In the genomic region with DNA sequence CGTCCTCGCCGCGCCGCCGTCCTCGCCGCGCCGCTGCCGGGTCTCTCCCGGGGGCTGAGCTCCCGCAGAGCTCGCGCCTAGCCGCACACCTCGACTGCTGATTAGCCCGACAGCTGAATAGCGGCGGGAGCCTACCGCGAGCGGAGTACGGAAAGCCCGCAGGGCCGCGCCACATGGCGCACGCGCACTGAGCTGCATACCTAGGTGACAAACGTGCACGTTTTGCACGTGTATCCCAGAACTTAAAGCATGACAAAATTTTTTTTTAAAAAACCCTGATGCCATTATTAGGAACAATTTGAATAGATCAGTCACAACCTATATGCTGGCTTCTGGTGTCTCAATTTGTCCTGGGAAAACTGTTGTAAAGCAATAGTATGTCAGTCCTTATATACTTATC, we compare ENCODE assay signal across 1 cellular context.
TF ChIP-seq lines count a peak whose summit lies in the region.

A gene with protein sequence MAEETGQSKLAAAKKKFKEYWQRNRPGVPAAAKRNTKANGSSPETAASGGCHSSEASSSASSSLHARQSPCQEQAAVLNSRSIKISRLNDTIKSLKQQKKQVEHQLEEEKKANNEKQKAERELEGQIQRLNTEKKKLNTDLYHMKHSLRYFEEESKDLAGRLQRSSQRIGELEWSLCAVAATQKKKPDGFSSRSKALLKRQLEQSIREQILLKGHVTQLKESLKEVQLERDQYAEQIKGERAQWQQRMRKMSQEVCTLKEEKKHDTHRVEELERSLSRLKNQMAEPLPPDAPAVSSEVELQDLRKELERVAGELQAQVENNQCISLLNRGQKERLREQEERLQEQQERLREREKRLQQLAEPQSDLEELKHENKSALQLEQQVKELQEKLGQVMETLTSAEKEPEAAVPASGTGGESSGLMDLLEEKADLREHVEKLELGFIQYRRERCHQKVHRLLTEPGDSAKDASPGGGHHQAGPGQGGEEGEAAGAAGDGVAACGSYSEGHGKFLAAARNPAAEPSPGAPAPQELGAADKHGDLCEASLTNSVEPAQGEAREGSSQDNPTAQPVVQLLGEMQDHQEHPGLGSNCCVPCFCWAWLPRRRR (minus strand): TSS at position 122 of the 400 bp plus-strand sequence. CDS start 48,117 bp downstream, outside the sequence.

TF ChIP-seq in HepG2, 621 proteins besides CTCF, POLR2A, EP300 and RAD21 (continued from another document and continues in another):
- TF ChIP-seq SIN3B (IDR thresholded peaks at IDR 0.05; ENCODE audit: low read length) (no peak), KDM2A (CRISPR knock-in tag; IDR thresholded peaks at IDR 0.05; ENCODE audit: borderline replicate concordance, low read depth) (peak; percentile 73; the same call in 1 of the 2 replicates), MAFK (conservative IDR thresholded peaks at IDR 0.05 in 1 of 2, IDR thresholded peaks at IDR 0.05 in 1 of 2; ENCODE audit: low read length in 2 of 2) (no peak), EEA1 (CRISPR knock-in tag; IDR thresholded peaks at IDR 0.05; ENCODE audit: borderline replicate concordance) (no peak), AKAP8 (CRISPR knock-in tag; IDR thresholded peaks at IDR 0.05) (no peak), FOXP1 (IDR thresholded peaks at IDR 0.05) (no peak), FOXP1 (CRISPR knock-in tag; IDR thresholded peaks at IDR 0.05) (no peak), TBL1XR1 (IDR thresholded peaks at IDR 0.05; ENCODE audit: borderline replicate concordance, low read length, partially characterized antibody) (no peak), ARNT (IDR thresholded peaks at IDR 0.05) (no peak), ESRRA (CRISPR knock-in tag; IDR thresholded peaks at IDR 0.05; ENCODE audit: low read depth) (no peak), TMF1 (CRISPR knock-in tag; IDR thresholded peaks at IDR 0.05; ENCODE audit: low read depth) (peak; percentile 81), ZNF629 (CRISPR knock-in tag; conservative IDR thresholded peaks at IDR 0.05) (0 out of 2 replicates have a peak, but pooled peaks have one; percentile 19), FOXM1 (CRISPR knock-in tag; IDR thresholded peaks at IDR 0.05) (no peak; the same call in 1 of the 2 replicates), ZNF652 (CRISPR knock-in tag; IDR thresholded peaks at IDR 0.05; ENCODE audit: borderline replicate concordance, low read depth) (no peak)
- TF ChIP-seq, protein P1, sequence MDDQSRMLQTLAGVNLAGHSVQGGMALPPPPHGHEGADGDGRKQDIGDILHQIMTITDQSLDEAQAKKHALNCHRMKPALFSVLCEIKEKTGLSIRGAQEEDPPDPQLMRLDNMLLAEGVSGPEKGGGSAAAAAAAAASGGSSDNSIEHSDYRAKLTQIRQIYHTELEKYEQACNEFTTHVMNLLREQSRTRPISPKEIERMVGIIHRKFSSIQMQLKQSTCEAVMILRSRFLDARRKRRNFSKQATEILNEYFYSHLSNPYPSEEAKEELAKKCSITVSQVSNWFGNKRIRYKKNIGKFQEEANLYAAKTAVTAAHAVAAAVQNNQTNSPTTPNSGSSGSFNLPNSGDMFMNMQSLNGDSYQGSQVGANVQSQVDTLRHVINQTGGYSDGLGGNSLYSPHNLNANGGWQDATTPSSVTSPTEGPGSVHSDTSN (CRISPR knock-in tag; IDR thresholded peaks at IDR 0.05; ENCODE audit: borderline replicate concordance): no peak
- TF ChIP-seq, protein P2, sequence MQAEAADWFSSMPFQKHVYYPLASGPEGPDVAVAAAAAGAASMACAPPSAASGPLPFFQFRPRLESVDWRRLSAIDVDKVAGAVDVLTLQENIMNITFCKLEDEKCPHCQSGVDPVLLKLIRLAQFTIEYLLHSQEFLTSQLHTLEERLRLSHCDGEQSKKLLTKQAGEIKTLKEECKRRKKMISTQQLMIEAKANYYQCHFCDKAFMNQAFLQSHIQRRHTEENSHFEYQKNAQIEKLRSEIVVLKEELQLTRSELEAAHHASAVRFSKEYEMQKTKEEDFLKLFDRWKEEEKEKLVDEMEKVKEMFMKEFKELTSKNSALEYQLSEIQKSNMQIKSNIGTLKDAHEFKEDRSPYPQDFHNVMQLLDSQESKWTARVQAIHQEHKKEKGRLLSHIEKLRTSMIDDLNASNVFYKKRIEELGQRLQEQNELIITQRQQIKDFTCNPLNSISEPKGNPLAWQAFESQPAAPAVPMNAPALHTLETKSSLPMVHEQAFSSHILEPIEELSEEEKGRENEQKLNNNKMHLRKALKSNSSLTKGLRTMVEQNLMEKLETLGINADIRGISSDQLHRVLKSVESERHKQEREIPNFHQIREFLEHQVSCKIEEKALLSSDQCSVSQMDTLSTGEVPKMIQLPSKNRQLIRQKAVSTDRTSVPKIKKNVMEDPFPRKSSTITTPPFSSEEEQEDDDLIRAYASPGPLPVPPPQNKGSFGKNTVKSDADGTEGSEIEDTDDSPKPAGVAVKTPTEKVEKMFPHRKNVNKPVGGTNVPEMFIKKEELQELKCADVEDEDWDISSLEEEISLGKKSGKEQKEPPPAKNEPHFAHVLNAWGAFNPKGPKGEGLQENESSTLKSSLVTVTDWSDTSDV (CRISPR knock-in tag; IDR thresholded peaks at IDR 0.05): 0 out of 2 replicates have a peak, but pooled peaks have one; percentile 43
- TF ChIP-seq, protein P3, sequence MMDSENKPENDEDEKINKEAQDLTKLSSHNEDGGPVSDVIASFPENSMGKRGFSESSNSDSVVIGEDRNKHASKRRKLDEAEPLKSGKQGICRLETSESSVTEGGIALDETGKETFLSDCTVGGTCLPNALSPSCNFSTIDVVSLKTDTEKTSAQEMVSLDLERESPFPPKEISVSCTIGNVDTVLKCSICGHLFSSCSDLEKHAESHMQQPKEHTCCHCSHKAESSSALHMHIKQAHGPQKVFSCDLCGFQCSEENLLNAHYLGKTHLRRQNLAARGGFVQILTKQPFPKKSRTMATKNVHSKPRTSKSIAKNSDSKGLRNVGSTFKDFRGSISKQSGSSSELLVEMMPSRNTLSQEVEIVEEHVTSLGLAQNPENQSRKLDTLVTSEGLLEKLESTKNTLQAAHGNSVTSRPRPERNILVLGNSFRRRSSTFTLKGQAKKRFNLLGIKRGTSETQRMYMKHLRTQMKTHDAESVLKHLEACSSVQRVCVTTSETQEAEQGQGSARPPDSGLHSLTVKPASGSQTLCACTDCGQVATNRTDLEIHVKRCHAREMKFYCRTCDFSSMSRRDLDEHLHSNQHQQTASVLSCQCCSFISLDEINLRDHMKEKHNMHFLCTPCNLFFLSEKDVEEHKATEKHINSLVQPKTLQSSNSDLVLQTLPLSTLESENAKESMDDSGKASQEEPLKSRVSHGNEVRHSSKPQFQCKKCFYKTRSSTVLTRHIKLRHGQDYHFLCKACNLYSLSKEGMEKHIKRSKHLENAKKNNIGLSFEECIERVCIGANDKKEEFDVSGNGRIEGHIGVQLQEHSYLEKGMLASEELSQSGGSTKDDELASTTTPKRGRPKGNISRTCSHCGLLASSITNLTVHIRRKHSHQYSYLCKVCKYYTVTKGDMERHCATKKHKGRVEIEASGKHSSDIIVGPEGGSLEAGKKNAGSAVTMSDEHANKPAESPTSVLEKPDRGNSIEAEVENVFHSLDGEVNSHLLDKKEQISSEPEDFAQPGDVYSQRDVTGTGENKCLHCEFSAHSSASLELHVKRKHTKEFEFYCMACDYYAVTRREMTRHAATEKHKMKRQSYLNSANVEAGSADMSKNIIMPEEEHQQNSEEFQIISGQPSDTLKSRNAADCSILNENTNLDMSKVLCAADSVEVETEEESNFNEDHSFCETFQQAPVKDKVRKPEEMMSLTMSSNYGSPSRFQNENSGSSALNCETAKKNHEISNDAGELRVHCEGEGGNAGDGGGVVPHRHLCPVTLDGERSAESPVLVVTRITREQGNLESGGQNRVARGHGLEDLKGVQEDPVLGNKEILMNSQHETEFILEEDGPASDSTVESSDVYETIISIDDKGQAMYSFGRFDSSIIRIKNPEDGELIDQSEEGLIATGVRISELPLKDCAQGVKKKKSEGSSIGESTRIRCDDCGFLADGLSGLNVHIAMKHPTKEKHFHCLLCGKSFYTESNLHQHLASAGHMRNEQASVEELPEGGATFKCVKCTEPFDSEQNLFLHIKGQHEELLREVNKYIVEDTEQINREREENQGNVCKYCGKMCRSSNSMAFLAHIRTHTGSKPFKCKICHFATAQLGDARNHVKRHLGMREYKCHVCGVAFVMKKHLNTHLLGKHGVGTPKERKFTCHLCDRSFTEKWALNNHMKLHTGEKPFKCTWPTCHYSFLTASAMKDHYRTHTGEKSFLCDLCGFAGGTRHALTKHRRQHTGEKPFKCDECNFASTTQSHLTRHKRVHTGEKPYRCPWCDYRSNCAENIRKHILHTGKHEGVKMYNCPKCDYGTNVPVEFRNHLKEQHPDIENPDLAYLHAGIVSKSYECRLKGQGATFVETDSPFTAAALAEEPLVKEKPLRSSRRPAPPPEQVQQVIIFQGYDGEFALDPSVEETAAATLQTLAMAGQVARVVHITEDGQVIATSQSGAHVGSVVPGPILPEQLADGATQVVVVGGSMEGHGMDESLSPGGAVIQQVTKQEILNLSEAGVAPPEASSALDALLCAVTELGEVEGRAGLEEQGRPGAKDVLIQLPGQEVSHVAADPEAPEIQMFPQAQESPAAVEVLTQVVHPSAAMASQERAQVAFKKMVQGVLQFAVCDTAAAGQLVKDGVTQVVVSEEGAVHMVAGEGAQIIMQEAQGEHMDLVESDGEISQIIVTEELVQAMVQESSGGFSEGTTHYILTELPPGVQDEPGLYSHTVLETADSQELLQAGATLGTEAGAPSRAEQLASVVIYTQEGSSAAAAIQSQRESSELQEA (CRISPR knock-in tag; IDR thresholded peaks at IDR 0.05; ENCODE audit: not compliant biosample characterization): no peak
- TF ChIP-seq, protein P4, sequence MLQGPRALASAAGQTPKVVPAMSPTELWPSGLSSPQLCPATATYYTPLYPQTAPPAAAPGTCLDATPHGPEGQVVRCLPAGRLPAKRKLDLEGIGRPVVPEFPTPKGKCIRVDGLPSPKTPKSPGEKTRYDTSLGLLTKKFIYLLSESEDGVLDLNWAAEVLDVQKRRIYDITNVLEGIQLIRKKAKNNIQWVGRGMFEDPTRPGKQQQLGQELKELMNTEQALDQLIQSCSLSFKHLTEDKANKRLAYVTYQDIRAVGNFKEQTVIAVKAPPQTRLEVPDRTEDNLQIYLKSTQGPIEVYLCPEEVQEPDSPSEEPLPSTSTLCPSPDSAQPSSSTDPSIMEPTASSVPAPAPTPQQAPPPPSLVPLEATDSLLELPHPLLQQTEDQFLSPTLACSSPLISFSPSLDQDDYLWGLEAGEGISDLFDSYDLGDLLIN (CRISPR knock-in tag; IDR thresholded peaks at IDR 0.05; ENCODE audit: borderline replicate concordance): peak; percentile 68; the same call in 1 of the 2 replicates
- TF ChIP-seq, protein P5, sequence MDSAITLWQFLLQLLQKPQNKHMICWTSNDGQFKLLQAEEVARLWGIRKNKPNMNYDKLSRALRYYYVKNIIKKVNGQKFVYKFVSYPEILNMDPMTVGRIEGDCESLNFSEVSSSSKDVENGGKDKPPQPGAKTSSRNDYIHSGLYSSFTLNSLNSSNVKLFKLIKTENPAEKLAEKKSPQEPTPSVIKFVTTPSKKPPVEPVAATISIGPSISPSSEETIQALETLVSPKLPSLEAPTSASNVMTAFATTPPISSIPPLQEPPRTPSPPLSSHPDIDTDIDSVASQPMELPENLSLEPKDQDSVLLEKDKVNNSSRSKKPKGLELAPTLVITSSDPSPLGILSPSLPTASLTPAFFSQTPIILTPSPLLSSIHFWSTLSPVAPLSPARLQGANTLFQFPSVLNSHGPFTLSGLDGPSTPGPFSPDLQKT (CRISPR knock-in tag; IDR thresholded peaks at IDR 0.05; ENCODE audit: borderline replicate concordance): 0 out of 2 replicates have a peak, but pooled peaks have one; percentile 20
- TF ChIP-seq, protein P6, sequence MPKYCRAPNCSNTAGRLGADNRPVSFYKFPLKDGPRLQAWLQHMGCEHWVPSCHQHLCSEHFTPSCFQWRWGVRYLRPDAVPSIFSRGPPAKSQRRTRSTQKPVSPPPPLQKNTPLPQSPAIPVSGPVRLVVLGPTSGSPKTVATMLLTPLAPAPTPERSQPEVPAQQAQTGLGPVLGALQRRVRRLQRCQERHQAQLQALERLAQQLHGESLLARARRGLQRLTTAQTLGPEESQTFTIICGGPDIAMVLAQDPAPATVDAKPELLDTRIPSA (CRISPR knock-in tag; IDR thresholded peaks at IDR 0.05; ENCODE audit: borderline replicate concordance): no peak
- TF ChIP-seq, protein P7, sequence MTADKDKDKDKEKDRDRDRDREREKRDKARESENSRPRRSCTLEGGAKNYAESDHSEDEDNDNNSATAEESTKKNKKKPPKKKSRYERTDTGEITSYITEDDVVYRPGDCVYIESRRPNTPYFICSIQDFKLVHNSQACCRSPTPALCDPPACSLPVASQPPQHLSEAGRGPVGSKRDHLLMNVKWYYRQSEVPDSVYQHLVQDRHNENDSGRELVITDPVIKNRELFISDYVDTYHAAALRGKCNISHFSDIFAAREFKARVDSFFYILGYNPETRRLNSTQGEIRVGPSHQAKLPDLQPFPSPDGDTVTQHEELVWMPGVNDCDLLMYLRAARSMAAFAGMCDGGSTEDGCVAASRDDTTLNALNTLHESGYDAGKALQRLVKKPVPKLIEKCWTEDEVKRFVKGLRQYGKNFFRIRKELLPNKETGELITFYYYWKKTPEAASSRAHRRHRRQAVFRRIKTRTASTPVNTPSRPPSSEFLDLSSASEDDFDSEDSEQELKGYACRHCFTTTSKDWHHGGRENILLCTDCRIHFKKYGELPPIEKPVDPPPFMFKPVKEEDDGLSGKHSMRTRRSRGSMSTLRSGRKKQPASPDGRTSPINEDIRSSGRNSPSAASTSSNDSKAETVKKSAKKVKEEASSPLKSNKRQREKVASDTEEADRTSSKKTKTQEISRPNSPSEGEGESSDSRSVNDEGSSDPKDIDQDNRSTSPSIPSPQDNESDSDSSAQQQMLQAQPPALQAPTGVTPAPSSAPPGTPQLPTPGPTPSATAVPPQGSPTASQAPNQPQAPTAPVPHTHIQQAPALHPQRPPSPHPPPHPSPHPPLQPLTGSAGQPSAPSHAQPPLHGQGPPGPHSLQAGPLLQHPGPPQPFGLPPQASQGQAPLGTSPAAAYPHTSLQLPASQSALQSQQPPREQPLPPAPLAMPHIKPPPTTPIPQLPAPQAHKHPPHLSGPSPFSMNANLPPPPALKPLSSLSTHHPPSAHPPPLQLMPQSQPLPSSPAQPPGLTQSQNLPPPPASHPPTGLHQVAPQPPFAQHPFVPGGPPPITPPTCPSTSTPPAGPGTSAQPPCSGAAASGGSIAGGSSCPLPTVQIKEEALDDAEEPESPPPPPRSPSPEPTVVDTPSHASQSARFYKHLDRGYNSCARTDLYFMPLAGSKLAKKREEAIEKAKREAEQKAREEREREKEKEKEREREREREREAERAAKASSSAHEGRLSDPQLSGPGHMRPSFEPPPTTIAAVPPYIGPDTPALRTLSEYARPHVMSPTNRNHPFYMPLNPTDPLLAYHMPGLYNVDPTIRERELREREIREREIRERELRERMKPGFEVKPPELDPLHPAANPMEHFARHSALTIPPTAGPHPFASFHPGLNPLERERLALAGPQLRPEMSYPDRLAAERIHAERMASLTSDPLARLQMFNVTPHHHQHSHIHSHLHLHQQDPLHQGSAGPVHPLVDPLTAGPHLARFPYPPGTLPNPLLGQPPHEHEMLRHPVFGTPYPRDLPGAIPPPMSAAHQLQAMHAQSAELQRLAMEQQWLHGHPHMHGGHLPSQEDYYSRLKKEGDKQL (CRISPR knock-in tag; IDR thresholded peaks at IDR 0.05; ENCODE audit: low read depth): no peak
